Comparison of ENCODE assay signal across 8 cellular contexts in genomic region chr12:111405856-111406473, GRCh38. TPM values are rescaled to one million over a fixed set of nuclear protein-coding genes. Genes with fewer than 3 reads are reported as not detected.
DNase-seq lines count a peak whose midpoint lies in the region; ATAC-seq, FAIRE-seq and TF ChIP-seq lines count a peak whose summit lies in the region.

TSS of gene SH2B3 (plus strand) at chr12:111405923. CDS start at chr12:111418146, 12,223 bp downstream.

- peak within 1 kb of the TSS; percentile 89 for H3K4me3 Mint-ChIP-seq in natural killer cell treated with Interleukin-12 subunit alpha and Interleukin-12 subunit beta and Interleukin-15 and Interleukin-18, amount 100 ng/mL, for 72 hours

- H3K4me2 ChIP-seq in endothelial cell of umbilical vein (ENCODE audit: insufficient read depth, low read length), result peak within 1 kb of the TSS; percentile 96

- peaks cover 51% of the 10 kb centered on the region for H3K79me2 ChIP-seq in endothelial cell of umbilical vein (ENCODE audit: control insufficient read depth, insufficient read depth, low read length)

- no peaks in the 10 kb centered on the region for H3K9me3 Mint-ChIP-seq in natural killer cell treated with Interleukin-12 subunit alpha and Interleukin-12 subunit beta and Interleukin-15 and Interleukin-18, amount 100 ng/mL, for 72 hours

- 0 to 1% methylated on average over 44 to 80 of the region's 80 CpGs for WGBS in aorta, 2 donors

- peak; percentile 21 for ATAC-seq in GM19035 (IDR thresholded peaks at IDR 0.05; ENCODE audit: unreplicated experiment)
- peak; percentile 64 to 69 for ATAC-seq in natural killer cell treated with Interleukin-12 subunit alpha and Interleukin-12 subunit beta and Interleukin-15 and Interleukin-18, amount 100 ng/mL, for 72 hours
- ATAC-seq in aorta (ENCODE audit: low FRiP score), result no peak

- H3K4me3 ChIP-seq in HUES48 (ENCODE audit: low read depth, low read length), result peak within 1 kb of the TSS; percentile 81
- peak within 1 kb of the TSS; percentile 83 to 94 (median 91) for H3K4me3 ChIP-seq in endothelial cell of umbilical vein (replicated peaks in 1 of 3; ENCODE audit: insufficient read depth in 1 of 3, low read depth in 1 of 3, low read length in 3 of 3)
- peak within 1 kb of the TSS; percentile 67 to 73 for H3K4me3 ChIP-seq in aorta (ENCODE audit: low read length in 2 of 2)

- CTCF ChIA-PET in endothelial cell of umbilical vein (lab: Charles Lee), result interaction anchor here (0.6 to 4.7 kb wide), 4 partner anchors 9 to 91 kb away, joined by 3 to 83 read pairs (median 10); no protein-coding TSS in a partner anchor

- H3K36me3 Mint-ChIP-seq in natural killer cell treated with Interleukin-12 subunit alpha and Interleukin-12 subunit beta and Interleukin-15 and Interleukin-18, amount 100 ng/mL, for 72 hours, result no peaks in the 10 kb centered on the region

- peaks cover under 1 to 6% of the 10 kb centered on the region in 2 donors for H3K27me3 Mint-ChIP-seq in natural killer cell treated with Interleukin-12 subunit alpha and Interleukin-12 subunit beta and Interleukin-15 and Interleukin-18, amount 100 ng/mL, for 72 hours

- dilution Hi-C loops in endothelial cell of umbilical vein (cut with MboI; ENCODE audit: extremely low pct_ligation_motif_present, low sequenced_read_pairs), result no loop called here

- intact Hi-C loops in endothelial cell of umbilical vein (cut with micrococcal nuclease) (loop anchor here (1.0 to 5.0 kb wide), 5 partner anchors 9 to 191 kb away; partner anchors contain the start of gene ATXN2), aorta (cut with DNase I) (loop anchor here in 1 of 2 donors (10.0 kb wide), 1 partner anchor 279 kb away; the partner anchor contains the start of genes ACAD10 and BRAP)

- TSS peak; percentile 23 for BruUV-seq in endothelial cell of umbilical vein (replicated peaks; lab: Mats Ljungman, UMichigan)

- H3K4me1 ChIP-seq in HUES48 (ENCODE audit: control insufficient read depth, insufficient read depth, low read length) (peaks cover 50% of the 10 kb centered on the region), endothelial cell of umbilical vein (ENCODE audit: control insufficient read depth, extremely low read depth, insufficient read depth, low read length) (peaks cover 51% of the 10 kb centered on the region), aorta (ENCODE audit: control insufficient read depth in 1 of 2, insufficient read depth in 2 of 2, low read length in 2 of 2) (no peaks in the 10 kb centered on the region)

- peak within 1 kb of the TSS; percentile 66 to 87 for H3K27ac Mint-ChIP-seq in natural killer cell treated with Interleukin-12 subunit alpha and Interleukin-12 subunit beta and Interleukin-15 and Interleukin-18, amount 100 ng/mL, for 72 hours

- peak within 1 kb of the TSS; percentile 80 for H3K27ac ChIP-seq in HUES48 (ENCODE audit: low read depth, low read length)
- H3K27ac ChIP-seq in endothelial cell of umbilical vein (ENCODE audit: insufficient read depth, low read depth, low read length), result peak within 1 kb of the TSS; percentile 87
- H3K27ac ChIP-seq in aorta (ENCODE audit: low read depth in 1 of 2, low read length in 2 of 2), result peak within 1 kb of the TSS in 1 of 2 donors; percentile 18

- no peak within 1 kb of the TSS for H2AFZ ChIP-seq in endothelial cell of umbilical vein (ENCODE audit: low read depth, low read length)

- H3K9me1 ChIP-seq in endothelial cell of umbilical vein (replicated peaks; ENCODE audit: control insufficient read depth, extremely low read depth, insufficient read depth, low read length), result no peaks in the 10 kb centered on the region

- peak; percentile 77 for TF ChIP-seq POLR2A in endothelial cell of umbilical vein (IDR thresholded peaks at IDR 0.05; ENCODE audit: low read depth, low read length)

- no peaks in the 10 kb centered on the region for H4K20me1 ChIP-seq in endothelial cell of umbilical vein (replicated peaks; ENCODE audit: control insufficient read depth, extremely low read depth, insufficient read depth, low read length)

- no peak for TF ChIP-seq CTCF in endothelial cell of umbilical vein (IDR thresholded peaks at IDR 0.05; ENCODE audit: extremely low read depth in 1 of 2, insufficient read depth in 1 of 2, low read depth in 1 of 2, low read length in 2 of 2)

- H3K9me3 ChIP-seq in HUES48 (ENCODE audit: control insufficient read depth, insufficient read depth, low read length) (no peaks in the 10 kb centered on the region), endothelial cell of umbilical vein (replicated peaks; ENCODE audit: control insufficient read depth, insufficient read depth, low read length) (no peaks in the 10 kb centered on the region), aorta (ENCODE audit: control insufficient read depth, low read length) (no peaks in the 10 kb centered on the region)

- H3K4me1 Mint-ChIP-seq in natural killer cell treated with Interleukin-12 subunit alpha and Interleukin-12 subunit beta and Interleukin-15 and Interleukin-18, amount 100 ng/mL, for 72 hours (ENCODE audit: low read depth in 2 of 2), result peaks cover 36 to 47% of the 10 kb centered on the region in 2 donors

- no peak for FAIRE-seq in endothelial cell of umbilical vein (lab: Jason Lieb, UNC)

- H3K27me3 ChIP-seq in HUES48 (ENCODE audit: control insufficient read depth, insufficient read depth, low read length) (no peaks in the 10 kb centered on the region), endothelial cell of umbilical vein (ENCODE audit: control insufficient read depth in 2 of 2, insufficient read depth in 2 of 2, low read length in 2 of 2) (no peaks in the 10 kb centered on the region), aorta (ENCODE audit: control insufficient read depth in 1 of 2, insufficient read depth in 2 of 2, low read length in 1 of 2) (no peaks in the 10 kb centered on the region)

- H3K36me3 ChIP-seq in HUES48 (ENCODE audit: control insufficient read depth, insufficient read depth, low read length) (no peaks in the 10 kb centered on the region), endothelial cell of umbilical vein (ENCODE audit: control insufficient read depth in 2 of 2, extremely low read depth in 1 of 2, insufficient read depth in 2 of 2, low read length in 2 of 2) (no peaks in the 10 kb centered on the region), aorta (ENCODE audit: control insufficient read depth in 1 of 2, insufficient read depth in 2 of 2, low read length in 1 of 2) (no peaks in the 10 kb centered on the region)

- DNase-seq in 8988T, result peak; percentile 69
- peak; percentile 74 to 80 for DNase-seq in activated CD4-positive, alpha-beta T cell treated with anti-CD3 and anti-CD28 coated beads, Interleukin-2, amount 50 U/mL, for 48 hours
- no peak for DNase-seq in endothelial cell of umbilical vein (ENCODE audit: low read depth, low spot score)
- DNase-seq in natural killer cell treated with Interleukin-12 subunit alpha and Interleukin-12 subunit beta and Interleukin-15 and Interleukin-18, amount 100 ng/mL, for 72 hours (ENCODE audit: low spot score), result peak; percentile 87
- peak in 1 of 2 donors; percentile 66 for DNase-seq in aorta
- DNase-seq in NCI-H2107 treated with DMSO at 0.1 percent for 48 hours (lab: John Stamatoyannopoulos, UW; ENCODE audit: unreplicated experiment), result no peak

- peak within 1 kb of the TSS; percentile 68 for H3K9ac ChIP-seq in HUES48 (ENCODE audit: low read depth, low read length)
- H3K9ac ChIP-seq in endothelial cell of umbilical vein (replicated peaks; ENCODE audit: extremely low read depth, insufficient read depth, low read length), result peak within 1 kb of the TSS; percentile 95

- POLR2A ChIA-PET in endothelial cell of umbilical vein (lab: Charles Lee), result no interaction called here

TF ChIP-seq in endothelial cell of umbilical vein, 7 proteins besides CTCF, POLR2A, EP300 and RAD21:
- TF ChIP-seq POLR2AphosphoS5 (IDR thresholded peaks at IDR 0.05; ENCODE audit: insufficient read depth, low read depth, low read length) (peak; percentile 87), MYC (IDR thresholded peaks at IDR 0.05; ENCODE audit: low read depth, low read length) (no peak)

RNA-seq across cellular contexts. Expression of gene SH2B3, which starts in this region (rescaled TPM):
- total RNA-seq in endothelial cell of umbilical vein (97.9 and 111 TPM in 2 replicates), aorta (10 to 100 TPM; 34.4 to 45.5 TPM)
- polyA plus RNA-seq in endothelial cell of umbilical vein (63.1 and 69.7 TPM in 2 replicates), aorta (10 to 100 TPM; 11.4 to 12.6 TPM)
- polyA plus RNA-seq in endothelial cell of umbilical vein (2011; cell fraction: cytosol; rRNA removed), result 74.6 and 75.9 TPM in 2 replicates
- polyA plus RNA-seq in endothelial cell of umbilical vein (2011; cell fraction: nucleus; rRNA removed), result 53.9 and 63.7 TPM in 2 replicates
- polyA plus RNA-seq in endothelial cell of umbilical vein (2012), result 51.2 and 67.6 TPM in 2 replicates
- polyA minus RNA-seq in endothelial cell of umbilical vein, result 59.8 and 60.1 TPM in 2 replicates
- 3.2 TPM for polyA minus RNA-seq in endothelial cell of umbilical vein (2011; cell fraction: cytosol; rRNA and poly(A)+ RNA removed)
- polyA minus RNA-seq in endothelial cell of umbilical vein (2011; cell fraction: nucleus; rRNA and poly(A)+ RNA removed), result 27.6 and 29.2 TPM in 2 replicates
- 10 to 100 TPM in 1 of 2 donors, 1 to 10 TPM in 1; 10.0 to 12.2 TPM for total RNA-seq in natural killer cell treated with Interleukin-12 subunit alpha and Interleukin-12 subunit beta and Interleukin-15 and Interleukin-18, amount 100 ng/mL, for 72 hours

Comparison
In these comparisons a context has a peak if more than half of its experiments do, and no peak if none do; other contexts are left out.
1. DNase-seq: peak in 8988T (single experiment), activated CD4-positive, alpha-beta T cell treated with anti-CD3 and anti-CD28 coated beads, Interleukin-2, amount 50 U/mL, for 48 hours (2 of 2) and natural killer cell treated with Interleukin-12 subunit alpha and Interleukin-12 subunit beta and Interleukin-15 and Interleukin-18, amount 100 ng/mL, for 72 hours (single experiment); none in endothelial cell of umbilical vein (single experiment) and NCI-H2107 treated with DMSO at 0.1 percent for 48 hours (single experiment).
2. Peak in every context shown above with its lines, with median percentiles within 50 percentile points of each other: H3K4me3 ChIP-seq.